ENCODE assay signal across 1 cellular context in the genomic region with DNA sequence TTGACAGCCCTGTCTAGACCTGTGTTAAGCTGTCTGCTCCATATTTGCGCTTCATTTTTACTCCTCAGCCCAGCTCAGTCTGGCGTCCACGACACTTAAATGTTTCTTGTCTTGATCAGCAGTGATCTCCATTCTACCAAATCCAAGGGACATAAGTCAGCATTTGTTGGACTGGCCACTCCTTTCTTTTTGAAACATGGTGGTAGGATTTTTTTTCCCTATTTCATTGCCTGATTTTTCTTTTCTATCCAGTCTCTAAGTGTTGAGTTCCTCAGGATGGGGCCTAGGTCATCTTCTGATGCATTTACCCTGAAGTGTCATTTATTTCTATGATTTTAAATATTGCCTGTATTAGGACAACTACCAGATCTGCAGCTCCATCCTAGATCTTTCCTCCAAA.
TF ChIP-seq lines count a peak whose summit lies in the region.

No MANE protein-coding gene starts in this region.

TF ChIP-seq in K562, 482 proteins besides CTCF, POLR2A, EP300 and RAD21:
- TF ChIP-seq, protein P1, sequence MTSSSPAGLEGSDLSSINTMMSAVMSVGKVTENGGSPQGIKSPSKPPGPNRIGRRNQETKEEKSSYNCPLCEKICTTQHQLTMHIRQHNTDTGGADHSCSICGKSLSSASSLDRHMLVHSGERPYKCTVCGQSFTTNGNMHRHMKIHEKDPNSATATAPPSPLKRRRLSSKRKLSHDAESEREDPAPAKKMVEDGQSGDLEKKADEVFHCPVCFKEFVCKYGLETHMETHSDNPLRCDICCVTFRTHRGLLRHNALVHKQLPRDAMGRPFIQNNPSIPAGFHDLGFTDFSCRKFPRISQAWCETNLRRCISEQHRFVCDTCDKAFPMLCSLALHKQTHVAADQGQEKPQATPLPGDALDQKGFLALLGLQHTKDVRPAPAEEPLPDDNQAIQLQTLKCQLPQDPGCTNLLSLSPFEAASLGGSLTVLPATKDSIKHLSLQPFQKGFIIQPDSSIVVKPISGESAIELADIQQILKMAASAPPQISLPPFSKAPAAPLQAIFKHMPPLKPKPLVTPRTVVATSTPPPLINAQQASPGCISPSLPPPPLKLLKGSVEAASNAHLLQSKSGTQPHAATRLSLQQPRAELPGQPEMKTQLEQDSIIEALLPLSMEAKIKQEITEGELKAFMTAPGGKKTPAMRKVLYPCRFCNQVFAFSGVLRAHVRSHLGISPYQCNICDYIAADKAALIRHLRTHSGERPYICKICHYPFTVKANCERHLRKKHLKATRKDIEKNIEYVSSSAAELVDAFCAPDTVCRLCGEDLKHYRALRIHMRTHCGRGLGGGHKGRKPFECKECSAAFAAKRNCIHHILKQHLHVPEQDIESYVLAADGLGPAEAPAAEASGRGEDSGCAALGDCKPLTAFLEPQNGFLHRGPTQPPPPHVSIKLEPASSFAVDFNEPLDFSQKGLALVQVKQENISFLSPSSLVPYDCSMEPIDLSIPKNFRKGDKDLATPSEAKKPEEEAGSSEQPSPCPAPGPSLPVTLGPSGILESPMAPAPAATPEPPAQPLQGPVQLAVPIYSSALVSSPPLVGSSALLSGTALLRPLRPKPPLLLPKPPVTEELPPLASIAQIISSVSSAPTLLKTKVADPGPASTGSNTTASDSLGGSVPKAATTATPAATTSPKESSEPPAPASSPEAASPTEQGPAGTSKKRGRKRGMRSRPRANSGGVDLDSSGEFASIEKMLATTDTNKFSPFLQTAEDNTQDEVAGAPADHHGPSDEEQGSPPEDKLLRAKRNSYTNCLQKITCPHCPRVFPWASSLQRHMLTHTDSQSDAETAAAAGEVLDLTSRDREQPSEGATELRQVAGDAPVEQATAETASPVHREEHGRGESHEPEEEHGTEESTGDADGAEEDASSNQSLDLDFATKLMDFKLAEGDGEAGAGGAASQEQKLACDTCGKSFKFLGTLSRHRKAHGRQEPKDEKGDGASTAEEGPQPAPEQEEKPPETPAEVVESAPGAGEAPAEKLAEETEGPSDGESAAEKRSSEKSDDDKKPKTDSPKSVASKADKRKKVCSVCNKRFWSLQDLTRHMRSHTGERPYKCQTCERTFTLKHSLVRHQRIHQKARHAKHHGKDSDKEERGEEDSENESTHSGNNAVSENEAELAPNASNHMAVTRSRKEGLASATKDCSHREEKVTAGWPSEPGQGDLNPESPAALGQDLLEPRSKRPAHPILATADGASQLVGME (CRISPR knock-in tag; IDR thresholded peaks at IDR 0.05): no peak
- no peak for TF ChIP-seq RB1 (IDR thresholded peaks at IDR 0.05; ENCODE audit: low read depth)
- TF ChIP-seq ZBTB17 (CRISPR knock-in tag; IDR thresholded peaks at IDR 0.05): no peak
- peak; percentile 60 for TF ChIP-seq CHD1 (IDR thresholded peaks at IDR 0.05; ENCODE audit: low read length)
- no peak for TF ChIP-seq MCM5 (IDR thresholded peaks at IDR 0.05; ENCODE audit: low read depth)
- TF ChIP-seq ZFPM2 (CRISPR knock-in tag; IDR thresholded peaks at IDR 0.05): no peak
- TF ChIP-seq SAP30 (IDR thresholded peaks at IDR 0.05; ENCODE audit: borderline replicate concordance, insufficient read depth, low read depth, low read length, poor library complexity, severe bottlenecking): peak; percentile 49
- no peak for TF ChIP-seq PYGO2 (tag; IDR thresholded peaks at IDR 0.05)
- TF ChIP-seq ILF3 (IDR thresholded peaks at IDR 0.05; ENCODE audit: borderline replicate concordance): no peak
- TF ChIP-seq HIVEP1 (CRISPR knock-in tag; IDR thresholded peaks at IDR 0.05): no peak
